8 cellular contexts compared by ENCODE assay signal in genomic region chr11:46238967-46239800, GRCh38. TPM values are rescaled to one million over a fixed set of nuclear protein-coding genes. Genes with fewer than 3 reads are reported as not detected.
DNase-seq lines count a peak whose midpoint lies in the region; ATAC-seq and TF ChIP-seq lines count a peak whose summit lies in the region.

No MANE protein-coding gene starts in this region.

- H3K4me1 ChIP-seq in foreskin keratinocyte = peaks cover 28% of the 10 kb centered on the region
- peaks cover 20% of the 10 kb centered on the region for H3K4me1 ChIP-seq in neuron (ENCODE audit: insufficient read depth, low read length)
- peaks cover 38% of the 10 kb centered on the region for H3K4me1 ChIP-seq in stomach smooth muscle (ENCODE audit: control insufficient read depth, insufficient read depth, low read length)

- H3K4me3 ChIP-seq in neuron (ENCODE audit: low read length) (peak overlapping the region; percentile 42), stomach smooth muscle (ENCODE audit: low read length in 2 of 2) (peak overlapping the region; percentile 51 to 72)

- H3K9me3 ChIP-seq in neuron (ENCODE audit: low read length) (peaks cover 3% of the 10 kb centered on the region), stomach smooth muscle (ENCODE audit: control insufficient read depth in 2 of 2, low read length in 2 of 2) (peaks cover 0 to 3% of the 10 kb centered on the region in 2 donors)

- H3K27ac ChIP-seq in foreskin keratinocyte (peak overlapping the region; percentile 47), stomach smooth muscle (ENCODE audit: low read length) (peak overlapping the region; percentile 37)

- H3K36me3 ChIP-seq in neuron (ENCODE audit: insufficient read depth, low read length) (no peaks in the 10 kb centered on the region), stomach smooth muscle (ENCODE audit: control insufficient read depth in 2 of 2, insufficient read depth in 2 of 2, low read length in 2 of 2) (no peaks in the 10 kb centered on the region)

- ATAC-seq in GM21576 (IDR thresholded peaks at IDR 0.05; ENCODE audit: unreplicated experiment) (peak; percentile 65), foreskin keratinocyte (peak; percentile 72)

- peak; percentile 34 for DNase-seq in DMS 273 treated with DMSO at 0.1 percent for 48 hours (lab: John Stamatoyannopoulos, UW)
- DNase-seq in KG1 (lab: John Stamatoyannopoulos, UW) = peak; percentile 79
- peak; percentile 79 for DNase-seq in SIG-M5 treated with dmso at 0.1 percent for 504 hours (lab: John Stamatoyannopoulos, UW; ENCODE audit: unreplicated experiment)
- peak; percentile 69 for DNase-seq in activated gamma-delta T cell treated with anti-CD3 and anti-CD28 coated beads, Interleukin-2, amount 50 U/mL, for 16 hours (ENCODE audit: low read depth)
- peak; percentile 37 to 74 for DNase-seq in foreskin keratinocyte

- TF ChIP-seq CTCF in foreskin keratinocyte (conservative IDR thresholded peaks at IDR 0.05) = peak; percentile 99

- H3K27me3 ChIP-seq in foreskin keratinocyte (no peaks in the 10 kb centered on the region), neuron (ENCODE audit: insufficient read depth, low read length) (peaks cover 34% of the 10 kb centered on the region), stomach smooth muscle (ENCODE audit: control insufficient read depth in 1 of 2, insufficient read depth in 2 of 2, low read length in 2 of 2) (no peaks in the 10 kb centered on the region)

- peak overlapping the region; percentile 42 for H2AFZ ChIP-seq in neuron (ENCODE audit: low read depth, low read length)

- peak overlapping the region; percentile 52 to 55 for H3K9ac ChIP-seq in stomach smooth muscle (ENCODE audit: low read length in 2 of 2)

RNA-seq across cellular contexts. Expression of gene CREB3L1, which starts 38.3 kb away (rescaled TPM):
- total RNA-seq in foreskin keratinocyte = 0.35 and 0.88 TPM in 2 replicates
- 0.61 and 1.1 TPM in 2 replicates for polyA plus RNA-seq in foreskin keratinocyte

Comparison
In these comparisons a context has a peak if more than half of its experiments do, and no peak if none do; other contexts are left out.
1. Peak in every context shown above with its lines: DNase-seq, ATAC-seq, H3K4me3 ChIP-seq and H3K27ac ChIP-seq.